ENCODE assay signal across 14 cellular contexts in genomic region chr13:98706446-98707110, GRCh38. TPM values are rescaled to one million over a fixed set of nuclear protein-coding genes. Genes with fewer than 3 reads are reported as not detected.
DNase-seq lines count a peak whose midpoint lies in the region; ATAC-seq, FAIRE-seq and TF ChIP-seq lines count a peak whose summit lies in the region.
"Had no signal": no experiment of that assay in that cellular context is flagged by ENCODE, and none has a peak within 500 bp of the region (broad histone marks: within the 10 kb centered on the region; RNA-seq: fewer than 3 reads in every experiment).

No MANE protein-coding gene starts in this region.

- H3K4me1 ChIP-seq in keratinocyte (ENCODE audit: control insufficient read depth, extremely low read depth, insufficient read depth, low read length): peaks cover 2% of the 10 kb centered on the region

- DNase-seq in GM18507 (ENCODE audit: extremely low spot score, insufficient read length, low read depth): no peak
- peak; percentile 58 for DNase-seq in NCI-H226
- no peak for DNase-seq in keratinocyte (ENCODE audit: low read depth, low spot score)
- no peak for DNase-seq in NCI-H526 (lab: John Stamatoyannopoulos, UW)
- no peak for DNase-seq in activated CD8-positive, alpha-beta memory T cell treated with anti-CD3 and anti-CD28 coated beads for 24 hours
- DNase-seq in ecto neural progenitor cell (ENCODE audit: low spot score): no peak
- DNase-seq: activated effector memory CD4-positive, alpha-beta T cell treated with Interleukin-2 at 50 U/mL for 16 hours; CD8-positive, alpha-beta memory T cell; NCI-H82 had no signal

- peak overlapping the region; percentile 9 for H3K4me2 ChIP-seq in keratinocyte (ENCODE audit: control insufficient read depth, extremely low read depth, insufficient read depth, low read depth, low read length)

- H3K9ac ChIP-seq in keratinocyte (ENCODE audit: control insufficient read depth, extremely low read depth, insufficient read depth, low read length): no peak overlapping the region

- no peak for TF ChIP-seq CTCF in keratinocyte (optimal IDR thresholded peaks at IDR 0.05 in 1 of 3, IDR thresholded peaks at IDR 0.05 in 1 of 3, conservative IDR thresholded peaks at IDR 0.05 in 1 of 3; ENCODE audit: extremely low read depth in 1 of 3, insufficient read depth in 2 of 3, low read length in 3 of 3)

- no peak overlapping the region for H2AFZ ChIP-seq in keratinocyte (ENCODE audit: control insufficient read depth, low read length)

- dilution Hi-C loops in keratinocyte (cut with MboI; ENCODE audit: extremely low pct_ligation_motif_present, low sequenced_read_pairs): no loop called here

- H3K9me1 ChIP-seq in keratinocyte (ENCODE audit: control insufficient read depth, extremely low read depth, insufficient read depth, low read length): no peaks in the 10 kb centered on the region

- FAIRE-seq in GM18507 (lab: Jason Lieb, UNC) (peak; percentile 44), keratinocyte (lab: Jason Lieb, UNC) (no peak)

- no peak overlapping the region for H3K27ac ChIP-seq in keratinocyte (ENCODE audit: control insufficient read depth, insufficient read depth, low read length)
- H3K27ac ChIP-seq: skin epidermis had no signal

- H3K4me3 ChIP-seq in keratinocyte (ENCODE audit: control insufficient read depth in 2 of 3, extremely low read depth in 1 of 3, insufficient read depth in 2 of 3, low read depth in 1 of 3, low read length in 3 of 3): no peak overlapping the region
- H3K4me3 ChIP-seq: skin epidermis had no signal

- H3K9me3 ChIP-seq in keratinocyte (ENCODE audit: control insufficient read depth, low read depth, low read length): no peaks in the 10 kb centered on the region

- no peaks in the 10 kb centered on the region for H3K36me3 ChIP-seq in keratinocyte (ENCODE audit: control insufficient read depth in 2 of 2, extremely low read depth in 1 of 2, insufficient read depth in 2 of 2, low read length in 2 of 2)

- ATAC-seq in HG02610 (IDR thresholded peaks at IDR 0.05; ENCODE audit: unreplicated experiment) (peak; percentile 38), GM18502 (IDR thresholded peaks at IDR 0.05; ENCODE audit: poor library complexity, unreplicated experiment) (no peak)
- ATAC-seq: activated CD4-positive, CD25-positive, alpha-beta regulatory T cell treated with anti-CD3 and anti-CD28 coated beads, Interleukin-2, amount 50 U/mL, for 24 hours; SK-N-SH treated with all-trans-retinoic acid at 6 μM for 48 hours had no signal

- H4K20me1 ChIP-seq in keratinocyte (ENCODE audit: control insufficient read depth, extremely low read depth, insufficient read depth, low read length): no peaks in the 10 kb centered on the region

- H3K27me3 ChIP-seq in keratinocyte (ENCODE audit: control insufficient read depth, extremely low read depth, insufficient read depth, low read length): no peaks in the 10 kb centered on the region

- no peaks in the 10 kb centered on the region for H3K79me2 ChIP-seq in keratinocyte (ENCODE audit: control insufficient read depth, insufficient read depth, low read length)

RNA-seq across cellular contexts. Expression of gene SLC15A1, which starts 45.9 kb away (rescaled TPM):
- polyA plus RNA-seq in keratinocyte: 0.10 to 0.25 TPM (median 0.13 TPM) in 3 replicates
- polyA plus RNA-seq in keratinocyte (2011; ENCODE audit: low read depth): 2.6 TPM
- 0.12 TPM in 1 of 2 replicates, not detected in the other for polyA plus RNA-seq in keratinocyte (2011; cell fraction: cytosol; rRNA removed)
- polyA plus RNA-seq in keratinocyte (2011; cell fraction: nucleus; rRNA removed): 0.55 and 1.1 TPM in 2 replicates
- 0.22 and 6.4 TPM in 2 replicates for polyA plus RNA-seq in keratinocyte (2012; ENCODE audit: low replicate concordance)
- 0.35 to 0.56 TPM in 2 of 3 replicates, not detected in the other for polyA minus RNA-seq in keratinocyte
- not detected for polyA minus RNA-seq in keratinocyte (2011; cell fraction: cytosol; rRNA and poly(A)+ RNA removed)
- polyA minus RNA-seq in keratinocyte (2011; cell fraction: nucleus; rRNA and poly(A)+ RNA removed): 0.93 and 1.4 TPM in 2 replicates
- polyA plus RNA-seq: CD8-positive, alpha-beta memory T cell had no signal
